In genomic region chr17:72303787-72304733, GRCh38 we compare ENCODE assay signal across 20 cellular contexts.
DNase-seq lines count a peak whose midpoint lies in the region; ATAC-seq, FAIRE-seq and TF ChIP-seq lines count a peak whose summit lies in the region.
"Had no signal": no experiment of that assay in that cellular context is flagged by ENCODE, and none has a peak within 500 bp of the region (broad histone marks: within the 10 kb centered on the region; RNA-seq: fewer than 3 reads in every experiment).

No MANE protein-coding gene starts in this region.

- H3K79me2 ChIP-seq in HepG2 (ENCODE audit: insufficient read depth, low read length) = no peaks in the 10 kb centered on the region
- H3K79me2 ChIP-seq in GM12878 (ENCODE audit: control insufficient read depth, insufficient read depth, low read length) = no peaks in the 10 kb centered on the region
- no peaks in the 10 kb centered on the region for H3K79me2 ChIP-seq in SK-N-SH (ENCODE audit: insufficient read depth)

- CTCF ChIA-PET in HepG2 (lab: Yijun Ruan, JAX; ENCODE audit: low intra/inter-chr PET ratio, low total read pairs) (no interaction called here), GM12878 (lab: Yijun Ruan, JAX) (interaction anchor here (1.0 to 2.3 kb wide), 2 partner anchors 11 to 160 kb away, joined by 3 to 8 read pairs; no protein-coding TSS in a partner anchor), SK-N-SH (lab: Yijun Ruan, JAX) (interaction anchor here (1.2 to 1.3 kb wide), 2 partner anchors 48 to 128 kb away, joined by 3 to 4 read pairs; no protein-coding TSS in a partner anchor)

- RAD21 ChIA-PET in GM12878 (lab: Charles Lee; ENCODE audit: unreplicated experiment) = no interaction called here

- H4K20me1 ChIP-seq in HepG2 (ENCODE audit: insufficient read depth, low read length) (no peaks in the 10 kb centered on the region), GM12878 (ENCODE audit: control insufficient read depth, insufficient read depth) (no peaks in the 10 kb centered on the region), SK-N-SH (ENCODE audit: insufficient read depth) (no peaks in the 10 kb centered on the region)
- H4K20me1 ChIP-seq: BLaER1 had no signal

- TF ChIP-seq RAD21 in HepG2 (CRISPR knock-in tag; IDR thresholded peaks at IDR 0.05) = no peak
- no peak for TF ChIP-seq RAD21 in GM12878 (IDR thresholded peaks at IDR 0.05; ENCODE audit: insufficient read depth, low read depth, low read length)
- TF ChIP-seq RAD21 in SK-N-SH (IDR thresholded peaks at IDR 0.05; ENCODE audit: low read length) = no peak

- TF ChIP-seq CTCF in HepG2 (CRISPR knock-in tag; IDR thresholded peaks at IDR 0.05) (no peak), right lobe of liver (IDR thresholded peaks at IDR 0.05) (no peak), GM12878 (IDR thresholded peaks at IDR 0.05 in 2 of 3, conservative IDR thresholded peaks at IDR 0.05 in 1 of 3; ENCODE audit: control insufficient read depth in 2 of 3, extremely low read depth in 1 of 3, insufficient read depth in 1 of 3, low read depth in 3 of 3, low read length in 3 of 3) (no peak), SK-N-SH (IDR thresholded peaks at IDR 0.05) (no peak)

- H3F3A ChIP-seq in SK-N-SH (replicated peaks; ENCODE audit: insufficient read depth) = no peaks in the 10 kb centered on the region

- POLR2A ChIA-PET in HepG2 (lab: Yijun Ruan, JAX) (no interaction called here), GM12878 (lab: Charles Lee) (no interaction called here), SK-N-SH (lab: Yijun Ruan, JAX) (no interaction called here)

- no peak for ATAC-seq in HepG2
- ATAC-seq in right lobe of liver = no peak
- no peak for ATAC-seq in GM12878
- no peak for ATAC-seq in GM21786 (IDR thresholded peaks at IDR 0.05; ENCODE audit: unreplicated experiment)
- ATAC-seq: CD8-positive, alpha-beta T cell had no signal

- H3K9ac ChIP-seq in HepG2 (ENCODE audit: insufficient read depth, low read depth, low read length) (no peak overlapping the region), GM12878 (ENCODE audit: control insufficient read depth, insufficient read depth, low read length) (no peak overlapping the region), SK-N-SH (no peak overlapping the region)
- H3K9ac ChIP-seq: BLaER1 had no signal

- no peak overlapping the region for H3K4me2 ChIP-seq in HepG2 (ENCODE audit: low read depth, low read length)
- no peak overlapping the region for H3K4me2 ChIP-seq in GM12878 (ENCODE audit: control insufficient read depth, insufficient read depth)
- H3K4me2 ChIP-seq in SK-N-SH = no peak overlapping the region
- H3K4me2 ChIP-seq: BLaER1 had no signal

- peaks cover 3 to 4% of the 10 kb centered on the region in 2 experiments; a peak in 4 of 5 replicates for H3K27me3 ChIP-seq in HepG2 (ENCODE audit: control insufficient read depth in 1 of 2, insufficient read depth in 2 of 2, low read length in 2 of 2)
- H3K27me3 ChIP-seq in right lobe of liver = no peaks in the 10 kb centered on the region
- H3K27me3 ChIP-seq in GM12878 (replicated peaks in 1 of 2; ENCODE audit: control insufficient read depth in 2 of 2, insufficient read depth in 2 of 2, low read length in 1 of 2) = no peaks in the 10 kb centered on the region
- H3K27me3 ChIP-seq in SK-N-SH (ENCODE audit: insufficient read depth) = no peaks in the 10 kb centered on the region
- H3K27me3 ChIP-seq: BLaER1 had no signal

- no peak for TF ChIP-seq EP300 in HepG2 (IDR thresholded peaks at IDR 0.05; ENCODE audit: low read depth in 2 of 2, low read length in 2 of 2)
- no peak for TF ChIP-seq EP300 in HepG2 (CRISPR knock-in tag; IDR thresholded peaks at IDR 0.05; ENCODE audit: borderline replicate concordance)
- no peak for TF ChIP-seq EP300 in GM12878 (IDR thresholded peaks at IDR 0.05; ENCODE audit: borderline replicate concordance in 1 of 2, control insufficient read depth in 1 of 2, low read depth in 2 of 2, low read length in 2 of 2)
- TF ChIP-seq EP300 in SK-N-SH (IDR thresholded peaks at IDR 0.05; ENCODE audit: borderline replicate concordance in 1 of 2, low read depth in 1 of 2, low read length in 1 of 2) = no peak

- H3K36me3 ChIP-seq in HepG2 (replicated peaks in 1 of 2; ENCODE audit: control insufficient read depth in 1 of 2, insufficient read depth in 2 of 2, low read length in 2 of 2) (no peaks in the 10 kb centered on the region), right lobe of liver (no peaks in the 10 kb centered on the region), GM12878 (ENCODE audit: control insufficient read depth in 2 of 2, insufficient read depth in 2 of 2, low read length in 1 of 2) (no peaks in the 10 kb centered on the region), SK-N-SH (replicated peaks in 1 of 2; ENCODE audit: control insufficient read depth in 1 of 2, insufficient read depth in 2 of 2, low read length in 1 of 2) (no peaks in the 10 kb centered on the region)
- H3K36me3 ChIP-seq: BLaER1 had no signal

- in situ Hi-C loops in HepG2 (cut with HindIII; ENCODE audit: extremely low pct_ligation_motif_present, low pct_unique_long_range_greater_than_20kb) (no loop called here), GM12878 (cut with MboI) (no loop called here)

- H3K9me3 ChIP-seq in HepG2 (ENCODE audit: low read length) (no peaks in the 10 kb centered on the region), right lobe of liver (no peaks in the 10 kb centered on the region), GM12878 (replicated peaks; ENCODE audit: control insufficient read depth, insufficient read depth, low read length) (no peaks in the 10 kb centered on the region), SK-N-SH (no peaks in the 10 kb centered on the region)
- H3K9me3 ChIP-seq: BLaER1, Caco-2 had no signal

- TF ChIP-seq POLR2A in HepG2 (IDR thresholded peaks at IDR 0.05; ENCODE audit: insufficient read depth in 1 of 2, low read depth in 2 of 2, low read length in 2 of 2) (no peak), right lobe of liver (IDR thresholded peaks at IDR 0.05) (no peak), GM12878 (IDR thresholded peaks at IDR 0.05; ENCODE audit: low read depth, low read length) (no peak)

- H3K4me3 ChIP-seq in HepG2 (replicated peaks in 1 of 3; ENCODE audit: insufficient read depth in 1 of 3, low read depth in 2 of 3, low read length in 3 of 3) = no peak overlapping the region
- H3K4me3 ChIP-seq in right lobe of liver = no peak overlapping the region
- H3K4me3 ChIP-seq in GM12878 = no peak overlapping the region
- no peak overlapping the region for H3K4me3 ChIP-seq in SK-N-SH (ENCODE audit: low read depth in 2 of 2, low read length in 1 of 2)
- H3K4me3 ChIP-seq: BLaER1 had no signal

- intact Hi-C loops in HepG2 (cut with micrococcal nuclease; ENCODE audit: unreplicated experiment) (loop anchor here (5.0 to 10.0 kb wide), 2 partner anchors 119 to 177 kb away; no protein-coding TSS in a partner anchor), right lobe of liver (cut with DNase I) (no loop called here), GM12878 (cut with micrococcal nuclease; ENCODE audit: unreplicated experiment) (no loop called here)

- DNase-seq in HepG2 (ENCODE audit: low spot score) (no peak), right lobe of liver (no peak), GM12878 (ENCODE audit: low read depth, low spot score) (no peak), urothelium cell line (ENCODE audit: low spot score) (no peak), SK-N-SH (no peak)
- DNase-seq: Caco-2; CD4-positive, CD25-positive, alpha-beta regulatory T cell; CD8-positive, alpha-beta T cell; DMS153; DND-41; GOT3; H7; HCEC 1CT had no signal

- BruUV-seq in HepG2 (replicated peaks; lab: Mats Ljungman, UMichigan) = no TSS peak
- no TSS peak for BruUV-seq in GM12878 (replicated peaks; lab: Mats Ljungman, UMichigan)

- no peaks in the 10 kb centered on the region for H3K9me2 ChIP-seq in SK-N-SH

- peaks cover 46% of the 10 kb centered on the region for H3K4me1 ChIP-seq in HepG2 (ENCODE audit: insufficient read depth, low read length)
- H3K4me1 ChIP-seq in right lobe of liver = no peaks in the 10 kb centered on the region
- H3K4me1 ChIP-seq in GM12878 (ENCODE audit: control insufficient read depth, insufficient read depth, low read length) = peaks cover 4% of the 10 kb centered on the region; the same call in 1 of the 2 replicates
- H3K4me1 ChIP-seq in SK-N-SH (ENCODE audit: control insufficient read depth in 1 of 2, insufficient read depth in 2 of 2, low read depth in 1 of 2, low read length in 1 of 2) = peaks cover 0 to 8% of the 10 kb centered on the region in 2 experiments; a peak in 1 of 4 replicates

- SMC1A ChIA-PET in GM12878 (lab: Charles Lee; ENCODE audit: uncharacterized antibody, unreplicated experiment) = interaction anchor here (1.5 kb wide), 1 partner anchor 14 kb away, joined by 3 read pairs; no protein-coding TSS in a partner anchor

- H3K27ac ChIP-seq in HepG2 (ENCODE audit: extremely low read length, insufficient read depth, low read length) (no peak overlapping the region), right lobe of liver (no peak overlapping the region), GM12878 (ENCODE audit: control insufficient read depth, insufficient read depth) (no peak overlapping the region), SK-N-SH (ENCODE audit: low read depth in 2 of 2, low read length in 1 of 2) (no peak overlapping the region)
- H3K27ac ChIP-seq: 22Rv1, BLaER1, C4-2B had no signal

- no peak overlapping the region for H2AFZ ChIP-seq in HepG2 (ENCODE audit: low read length)
- H2AFZ ChIP-seq in GM12878 (ENCODE audit: control insufficient read depth, low read depth, low read length) = no peak overlapping the region
- H2AFZ ChIP-seq in SK-N-SH (ENCODE audit: low read depth) = no peak overlapping the region

- peak; percentile 72 for FAIRE-seq in HepG2 (lab: Jason Lieb, UNC)
- peak; percentile 64 for FAIRE-seq in GM12878 (lab: Jason Lieb, UNC)
- FAIRE-seq in urothelium cell line (lab: Jason Lieb, UNC) = peak; percentile 99
- FAIRE-seq: A204.1, G401.6, GM18507 had no signal

- WGBS in HepG2 (ENCODE audit: low lambda C conversion rate) = 74% methylated on average over 8 of the region's 8 CpGs
- 83% methylated on average over 8 of the region's 8 CpGs for WGBS in right lobe of liver (ENCODE audit: insufficient coverage, low coverage, low lambda C conversion rate, missing lambda C conversion rate)
- 72% methylated on average over 8 of the region's 8 CpGs for WGBS in GM12878 (ENCODE audit: insufficient coverage, insufficient replicate concordance, low lambda C conversion rate, missing lambda C conversion rate)
- 80% methylated on average over 8 of the region's 8 CpGs for WGBS in SK-N-SH (ENCODE audit: low lambda C conversion rate)

TF ChIP-seq in HepG2, 621 proteins besides CTCF, POLR2A, EP300 and RAD21 (continues in another document):
- TF ChIP-seq ZNF788 (CRISPR knock-in tag; IDR thresholded peaks at IDR 0.05; ENCODE audit: borderline replicate concordance) (no peak), IKZF1 (IDR thresholded peaks at IDR 0.05) (peak; percentile 4; the same call in 1 of the 2 replicates)

TF ChIP-seq in SK-N-SH, 30 proteins besides CTCF, POLR2A, EP300 and RAD21 (continues in another document):
- no peak for TF ChIP-seq YY1 (IDR thresholded peaks at IDR 0.05; ENCODE audit: low read depth)
- TF ChIP-seq JUND (IDR thresholded peaks at IDR 0.05) = no peak
- TF ChIP-seq RCOR1 (IDR thresholded peaks at IDR 0.05; ENCODE audit: low read length) = no peak
- no peak for TF ChIP-seq FOSL2 (IDR thresholded peaks at IDR 0.05; ENCODE audit: borderline replicate concordance, low read depth)
- no peak for TF ChIP-seq CHD2 (IDR thresholded peaks at IDR 0.05; ENCODE audit: low read length, partially characterized antibody)
- no peak for TF ChIP-seq NFIC (IDR thresholded peaks at IDR 0.05; ENCODE audit: borderline replicate concordance)
- TF ChIP-seq SMC3 (IDR thresholded peaks at IDR 0.05; ENCODE audit: low read depth, low read length) = no peak

Comparison
In these comparisons a context has a peak if more than half of its experiments do, and no peak if none do; other contexts are left out.
1. Of the 75 proteins assayed by ChIP-seq in both HepG2 and GM12878: peak only in HepG2: FOXK2, IKZF1, JUNB, NBN and ZNF207; only in GM12878: BCL3 and PBX3; in both: none; in neither: 67; mixed calls (peak in some experiments, not most) for 1.